ENCODE assay signal across 1 cellular context in the genomic region with DNA sequence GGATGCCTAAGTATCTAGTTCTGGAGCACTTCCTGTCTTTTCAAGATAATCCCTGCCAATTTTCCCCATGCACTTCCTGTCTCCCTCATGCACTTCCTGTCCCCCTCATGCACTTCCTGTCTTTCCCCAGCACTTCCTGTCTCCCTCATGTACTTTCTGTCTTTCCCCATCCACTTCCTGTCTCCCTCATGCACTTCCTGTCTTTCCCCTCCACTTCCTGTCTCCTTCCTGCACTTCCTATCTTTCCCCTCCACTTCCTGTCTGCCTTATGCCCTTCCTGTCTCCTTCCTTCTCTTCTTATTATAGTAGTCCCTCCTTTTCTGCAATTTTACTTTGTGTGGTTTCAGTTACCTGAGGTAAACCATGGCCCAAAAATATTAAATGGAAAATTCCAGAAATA.
TF ChIP-seq lines count a peak whose summit lies in the region.

No MANE protein-coding gene starts in this region.

TF ChIP-seq in HepG2, 621 proteins besides CTCF, POLR2A, EP300 and RAD21:
- TF ChIP-seq ZFP37 (CRISPR knock-in tag; IDR thresholded peaks at IDR 0.05; ENCODE audit: borderline replicate concordance) (no peak), ZNF749 (CRISPR knock-in tag; IDR thresholded peaks at IDR 0.05; ENCODE audit: borderline replicate concordance) (no peak), LCORL (IDR thresholded peaks at IDR 0.05) (0 out of 2 replicates have a peak, but pooled peaks have one; percentile 29), LCORL (CRISPR knock-in tag; IDR thresholded peaks at IDR 0.05) (no peak), ZNF574 (CRISPR knock-in tag; IDR thresholded peaks at IDR 0.05) (peak; percentile 31; the same call in 1 of the 2 replicates), GABPA (IDR thresholded peaks at IDR 0.05; ENCODE audit: low read depth, low read length) (peak; percentile 77), GABPA (CRISPR knock-in tag; IDR thresholded peaks at IDR 0.05; ENCODE audit: low read depth) (peak; percentile 91), THAP11 (CRISPR knock-in tag; IDR thresholded peaks at IDR 0.05) (0 out of 2 replicates have a peak, but pooled peaks have one; percentile 17), GABPB1 (CRISPR knock-in tag; IDR thresholded peaks at IDR 0.05) (peak; percentile 53; the same call in 1 of the 2 replicates)
- TF ChIP-seq, protein P1, sequence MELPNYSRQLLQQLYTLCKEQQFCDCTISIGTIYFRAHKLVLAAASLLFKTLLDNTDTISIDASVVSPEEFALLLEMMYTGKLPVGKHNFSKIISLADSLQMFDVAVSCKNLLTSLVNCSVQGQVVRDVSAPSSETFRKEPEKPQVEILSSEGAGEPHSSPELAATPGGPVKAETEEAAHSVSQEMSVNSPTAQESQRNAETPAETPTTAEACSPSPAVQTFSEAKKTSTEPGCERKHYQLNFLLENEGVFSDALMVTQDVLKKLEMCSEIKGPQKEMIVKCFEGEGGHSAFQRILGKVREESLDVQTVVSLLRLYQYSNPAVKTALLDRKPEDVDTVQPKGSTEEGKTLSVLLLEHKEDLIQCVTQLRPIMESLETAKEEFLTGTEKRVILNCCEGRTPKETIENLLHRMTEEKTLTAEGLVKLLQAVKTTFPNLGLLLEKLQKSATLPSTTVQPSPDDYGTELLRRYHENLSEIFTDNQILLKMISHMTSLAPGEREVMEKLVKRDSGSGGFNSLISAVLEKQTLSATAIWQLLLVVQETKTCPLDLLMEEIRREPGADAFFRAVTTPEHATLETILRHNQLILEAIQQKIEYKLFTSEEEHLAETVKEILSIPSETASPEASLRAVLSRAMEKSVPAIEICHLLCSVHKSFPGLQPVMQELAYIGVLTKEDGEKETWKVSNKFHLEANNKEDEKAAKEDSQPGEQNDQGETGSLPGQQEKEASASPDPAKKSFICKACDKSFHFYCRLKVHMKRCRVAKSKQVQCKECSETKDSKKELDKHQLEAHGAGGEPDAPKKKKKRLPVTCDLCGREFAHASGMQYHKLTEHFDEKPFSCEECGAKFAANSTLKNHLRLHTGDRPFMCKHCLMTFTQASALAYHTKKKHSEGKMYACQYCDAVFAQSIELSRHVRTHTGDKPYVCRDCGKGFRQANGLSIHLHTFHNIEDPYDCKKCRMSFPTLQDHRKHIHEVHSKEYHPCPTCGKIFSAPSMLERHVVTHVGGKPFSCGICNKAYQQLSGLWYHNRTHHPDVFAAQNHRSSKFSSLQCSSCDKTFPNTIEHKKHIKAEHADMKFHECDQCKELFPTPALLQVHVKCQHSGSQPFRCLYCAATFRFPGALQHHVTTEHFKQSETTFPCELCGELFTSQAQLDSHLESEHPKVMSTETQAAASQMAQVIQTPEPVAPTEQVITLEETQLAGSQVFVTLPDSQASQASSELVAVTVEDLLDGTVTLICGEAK (IDR thresholded peaks at IDR 0.05): peak; percentile 59
- TF ChIP-seq, protein P1 (CRISPR knock-in tag; IDR thresholded peaks at IDR 0.05): no peak
- TF ChIP-seq, protein P2, sequence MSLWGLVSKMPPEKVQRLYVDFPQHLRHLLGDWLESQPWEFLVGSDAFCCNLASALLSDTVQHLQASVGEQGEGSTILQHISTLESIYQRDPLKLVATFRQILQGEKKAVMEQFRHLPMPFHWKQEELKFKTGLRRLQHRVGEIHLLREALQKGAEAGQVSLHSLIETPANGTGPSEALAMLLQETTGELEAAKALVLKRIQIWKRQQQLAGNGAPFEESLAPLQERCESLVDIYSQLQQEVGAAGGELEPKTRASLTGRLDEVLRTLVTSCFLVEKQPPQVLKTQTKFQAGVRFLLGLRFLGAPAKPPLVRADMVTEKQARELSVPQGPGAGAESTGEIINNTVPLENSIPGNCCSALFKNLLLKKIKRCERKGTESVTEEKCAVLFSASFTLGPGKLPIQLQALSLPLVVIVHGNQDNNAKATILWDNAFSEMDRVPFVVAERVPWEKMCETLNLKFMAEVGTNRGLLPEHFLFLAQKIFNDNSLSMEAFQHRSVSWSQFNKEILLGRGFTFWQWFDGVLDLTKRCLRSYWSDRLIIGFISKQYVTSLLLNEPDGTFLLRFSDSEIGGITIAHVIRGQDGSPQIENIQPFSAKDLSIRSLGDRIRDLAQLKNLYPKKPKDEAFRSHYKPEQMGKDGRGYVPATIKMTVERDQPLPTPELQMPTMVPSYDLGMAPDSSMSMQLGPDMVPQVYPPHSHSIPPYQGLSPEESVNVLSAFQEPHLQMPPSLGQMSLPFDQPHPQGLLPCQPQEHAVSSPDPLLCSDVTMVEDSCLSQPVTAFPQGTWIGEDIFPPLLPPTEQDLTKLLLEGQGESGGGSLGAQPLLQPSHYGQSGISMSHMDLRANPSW (CRISPR knock-in tag; IDR thresholded peaks at IDR 0.05; ENCODE audit: borderline replicate concordance): no peak
